Comparison of ENCODE assay signal across 23 cellular contexts in the genomic region with DNA sequence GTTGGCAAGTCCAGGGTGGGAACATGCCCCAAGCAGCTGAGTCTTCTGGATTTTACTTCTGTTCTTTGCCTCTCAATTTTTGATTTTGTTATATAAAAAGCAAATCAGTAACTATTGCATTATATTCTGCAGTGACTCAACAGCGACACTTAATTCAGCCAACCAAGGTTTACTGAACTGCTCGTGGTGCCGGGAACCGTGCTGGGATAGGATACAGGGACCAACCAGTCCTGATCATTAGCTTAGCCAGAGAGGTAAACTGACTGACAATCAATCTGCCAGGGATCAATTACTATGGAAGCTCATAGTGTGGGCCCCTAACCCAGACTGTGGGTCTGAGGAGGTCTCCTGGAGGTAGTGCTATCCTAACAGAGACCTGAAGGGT.
A peak's percentile ranks its signal among the peaks of the same experiment; 100 is the strongest.
DNase-seq lines count a peak whose midpoint lies in the region; ATAC-seq, FAIRE-seq and TF ChIP-seq lines count a peak whose summit lies in the region.
"Had no signal": no experiment of that assay in that cellular context is flagged by ENCODE, and none has a peak within 500 bp of the region (broad histone marks: within the 10 kb centered on the region; RNA-seq: fewer than 3 reads in every experiment).

No MANE protein-coding gene starts in this region.

- H3K27me3 Mint-ChIP-seq in CD4-positive, alpha-beta memory T cell: peaks cover 5 to 15% of the 10 kb centered on the region in 2 donors

- no peaks in the 10 kb centered on the region for H3K79me2 ChIP-seq in OCI-LY3 (ENCODE audit: low read length)

- H3K36me3 ChIP-seq in OCI-LY3 (replicated peaks; ENCODE audit: low read depth, low read length) (no peaks in the 10 kb centered on the region), right lobe of liver (no peaks in the 10 kb centered on the region)
- no peaks in the 10 kb centered on the region for H3K36me3 ChIP-seq in CD4-positive, alpha-beta memory T cell (ENCODE audit: insufficient read depth, low read length)
- H3K36me3 ChIP-seq: HAP-1 had no signal

- ATAC-seq in esophagus mucosa (peak; percentile 34), right lobe of liver (peak; percentile 32 to 69 (median 52)), HG02938 (IDR thresholded peaks at IDR 0.05; ENCODE audit: unreplicated experiment) (no peak)
- ATAC-seq: T-cell had no signal

- H3K4me1 Mint-ChIP-seq in CD4-positive, alpha-beta memory T cell: peaks cover 10 to 16% (median 14%) of the 10 kb centered on the region in 4 donors
- H3K4me1 Mint-ChIP-seq: CD14-positive monocyte had no signal

- no peak overlapping the region for H3K27ac Mint-ChIP-seq in CD4-positive, alpha-beta memory T cell
- H3K27ac Mint-ChIP-seq: CD14-positive monocyte, HFFc6, T-cell had no signal

- TF ChIP-seq POLR2A in right lobe of liver (IDR thresholded peaks at IDR 0.05): no peak

- CTCF ChIA-PET in CD4-positive, alpha-beta memory T cell (lab: Charles Lee; ENCODE audit: partially characterized antibody): interaction anchor here (1.4 kb wide), 1 partner anchor 10 kb away, joined by 4 read pairs; no protein-coding TSS in a partner anchor

- peak in 1 of 3 donors; percentile 55 for DNase-seq in right lobe of liver
- DNase-seq in CD4-positive, alpha-beta memory T cell: no peak
- DNase-seq in GM19239 (ENCODE audit: insufficient read length, low spot score): no peak
- no peak for DNase-seq in stimulated activated CD4-positive, alpha-beta T cell treated with anti-CD3 and anti-CD28 coated beads, Interleukin-15, amount 100 ng/mL, for 24 hours
- DNase-seq: DMS153, HFFc6, NCI-H1092, NCI-H1417 treated with DMSO at 0.1 percent for 48 hours, NCI-H1694 treated with DMSO at 0.1 percent for 48 hours, NCI-H2081, NCI-H510A, NCI-H69, OCI-M1, Right ventricle myocardium superior, T-cell had no signal

- no peak for FAIRE-seq in GM19239 (lab: Jason Lieb, UNC)
- FAIRE-seq: GM18507 had no signal

- peak overlapping the region; percentile 38; the same call in 1 of the 2 replicates for H3K27ac ChIP-seq in OCI-LY3 (ENCODE audit: low read length)
- H3K27ac ChIP-seq in VCaP: peak overlapping the region; percentile 78
- peak overlapping the region; percentile 24 to 71 (median 55) for H3K27ac ChIP-seq in right lobe of liver
- no peak overlapping the region for H3K27ac ChIP-seq in CD4-positive, alpha-beta memory T cell (ENCODE audit: low read depth, low read length)
- H3K27ac ChIP-seq: HL-60 had no signal

- H3K9ac ChIP-seq in OCI-LY3 (ENCODE audit: low read length): peak overlapping the region; percentile 14; the same call in 1 of the 2 replicates

- no peaks in the 10 kb centered on the region for H3K9me3 Mint-ChIP-seq in CD4-positive, alpha-beta memory T cell
- H3K9me3 Mint-ChIP-seq: CD14-positive monocyte, HFFc6, T-cell had no signal

- H3K4me3 ChIP-seq in OCI-LY3 (ENCODE audit: low read length) (peak overlapping the region; percentile 54), right lobe of liver (peak overlapping the region in 1 of 3 donors; percentile 16)
- no peak overlapping the region for H3K4me3 ChIP-seq in CD4-positive, alpha-beta memory T cell (ENCODE audit: low read length in 2 of 2)
- H3K4me3 ChIP-seq: HAP-1 had no signal

- POLR2A ChIA-PET in CD4-positive, alpha-beta memory T cell (lab: Charles Lee; ENCODE audit: partially characterized antibody): no interaction called here

- H3K4me3 Mint-ChIP-seq in CD4-positive, alpha-beta memory T cell: no peak overlapping the region
- H3K4me3 Mint-ChIP-seq: CD14-positive monocyte, HFFc6, T-cell had no signal

- 0 out of 2 replicates have a peak overlapping the region, but pooled peaks have one; percentile 19 for H2AFZ ChIP-seq in OCI-LY3 (ENCODE audit: low read depth, low read length)

- peaks cover 74% of the 10 kb centered on the region for H3K4me1 ChIP-seq in OCI-LY3 (ENCODE audit: low read length)
- peaks cover 0 to 11% (median 0%) of the 10 kb centered on the region in 4 donors for H3K4me1 ChIP-seq in right lobe of liver
- peaks cover 11% of the 10 kb centered on the region for H3K4me1 ChIP-seq in CD4-positive, alpha-beta memory T cell (ENCODE audit: insufficient read depth, low read length)
- H3K4me1 ChIP-seq: HAP-1 had no signal

- no peaks in the 10 kb centered on the region for H3K36me3 Mint-ChIP-seq in CD4-positive, alpha-beta memory T cell
- H3K36me3 Mint-ChIP-seq: CD14-positive monocyte, T-cell had no signal

- 19% methylated on average over 4 of the region's 4 CpGs for WGBS in right lobe of liver (ENCODE audit: insufficient coverage, low coverage, low lambda C conversion rate, missing lambda C conversion rate)

- TF ChIP-seq CTCF in OCI-LY3 (IDR thresholded peaks at IDR 0.05; ENCODE audit: low read depth, low read length) (no peak), VCaP (conservative IDR thresholded peaks at IDR 0.05) (no peak), right lobe of liver (IDR thresholded peaks at IDR 0.05) (no peak)

- no peaks in the 10 kb centered on the region for H3K27me3 ChIP-seq in OCI-LY3 (ENCODE audit: low read depth, low read length)
- no peaks in the 10 kb centered on the region for H3K27me3 ChIP-seq in right lobe of liver
- no peaks in the 10 kb centered on the region for H3K27me3 ChIP-seq in CD4-positive, alpha-beta memory T cell (ENCODE audit: insufficient read depth, low read length)

- intact Hi-C loops in right lobe of liver (cut with DNase I): no loop called here
- intact Hi-C loops in CD4-positive, alpha-beta memory T cell (cut with micrococcal nuclease): no loop called here

- H3K9me3 ChIP-seq in OCI-LY3 (ENCODE audit: insufficient read depth, low read length): no peaks in the 10 kb centered on the region
- no peaks in the 10 kb centered on the region for H3K9me3 ChIP-seq in right lobe of liver
- no peaks in the 10 kb centered on the region for H3K9me3 ChIP-seq in CD4-positive, alpha-beta memory T cell (ENCODE audit: control insufficient read depth in 1 of 2, low read length in 2 of 2)
- H3K9me3 ChIP-seq: HAP-1 had no signal

- no peaks in the 10 kb centered on the region for H4K20me1 ChIP-seq in OCI-LY3 (ENCODE audit: insufficient read depth, low read length)

- H3K4me2 ChIP-seq in OCI-LY3 (ENCODE audit: low read length): peak overlapping the region; percentile 79
